Comparison of ENCODE assay signal across 7 cellular contexts in genomic region chr11:76426660-76427059, GRCh38.
"Had no signal": no experiment of that assay in that cellular context is flagged by ENCODE, and none has a peak within 500 bp of the region (broad histone marks: within the 10 kb centered on the region; RNA-seq: fewer than 3 reads in every experiment).

No MANE protein-coding gene starts in this region.

- FAIRE-seq: HepG2, HTR-8/SVneo had no signal

- H3K27ac ChIP-seq: HL-60, KMS-11 had no signal

- H3K4me2 ChIP-seq: KMS-11 had no signal

- H3K9ac ChIP-seq: KMS-11 had no signal

- ATAC-seq: HepG2 had no signal

- DNase-seq: IMR-90, KBM-7, KG1 had no signal
